24 cellular contexts compared by ENCODE assay signal in genomic region chr21:20874202-20874601, GRCh38.
"Had no signal": no experiment of that assay in that cellular context is flagged by ENCODE, and none has a peak within 500 bp of the region (broad histone marks: within the 10 kb centered on the region; RNA-seq: fewer than 3 reads in every experiment).

No MANE protein-coding gene starts in this region.

- H3K4me1 ChIP-seq: pancreas, psoas muscle, right lobe of liver, sigmoid colon, stomach, thyroid gland, tibial nerve, upper lobe of left lung, vagina had no signal

- H3K9me3 ChIP-seq: neutrophil, pancreas, psoas muscle, right lobe of liver, sigmoid colon, stomach, thoracic aorta, thyroid gland, tibial nerve, upper lobe of left lung, vagina had no signal

- H3K27ac ChIP-seq: neutrophil, pancreas, psoas muscle, right lobe of liver, sigmoid colon, stomach, thoracic aorta, thyroid gland, tibial nerve, upper lobe of left lung, vagina had no signal

- H3K4me3 ChIP-seq: pancreas, psoas muscle, right lobe of liver, sigmoid colon, stomach, thoracic aorta, thyroid gland, tibial nerve, upper lobe of left lung, vagina had no signal

- H3K27me3 ChIP-seq: neutrophil, pancreas, right lobe of liver, sigmoid colon, stomach, thyroid gland, tibial nerve, upper lobe of left lung, vagina had no signal

- FAIRE-seq: pancreas, small intestine, urothelium cell line had no signal

- H3K36me3 ChIP-seq: neutrophil, pancreas, right lobe of liver, sigmoid colon, stomach, thoracic aorta, thyroid gland, tibial nerve, upper lobe of left lung, vagina had no signal

- DNase-seq: natural killer cell; nucleus accumbens; pancreas; posterior cingulate gyrus; psoas muscle; right cardiac atrium; right lobe of liver; sigmoid colon; small intestine; stimulated activated CD4-positive, alpha-beta T cell treated with anti-CD3 and anti-CD28 coated beads, Interleukin-15, amount 100 ng/mL, for 24 hours; stimulated activated CD4-positive, alpha-beta T cell treated with anti-CD3 and anti-CD28 coated beads, Interleukin-2, amount 100 ng/mL, for 24 hours; stimulated activated CD4-positive, alpha-beta T cell treated with anti-CD3 and anti-CD28 coated beads, Interleukin-2, amount 100 ng/mL, for 48 hours; stimulated activated CD4-positive, alpha-beta T cell treated with anti-CD3 and anti-CD28 coated beads, Interleukin-4, amount 100 ng/mL, for 24 hours; stimulated activated naive B cell treated with anti-CD40 and anti-IgM and Interleukin-4, amounts not matched to agents 10 μg/mL and 1 μg/mL and 100 μg/mL, for 72 hours; stimulated activated naive CD4-positive, alpha-beta T cell treated with Interleukin-2 at 50 U/mL for 16 hours; stomach; thyroid gland; trophoblast cell; upper lobe of left lung had no signal
